In the genomic region with DNA sequence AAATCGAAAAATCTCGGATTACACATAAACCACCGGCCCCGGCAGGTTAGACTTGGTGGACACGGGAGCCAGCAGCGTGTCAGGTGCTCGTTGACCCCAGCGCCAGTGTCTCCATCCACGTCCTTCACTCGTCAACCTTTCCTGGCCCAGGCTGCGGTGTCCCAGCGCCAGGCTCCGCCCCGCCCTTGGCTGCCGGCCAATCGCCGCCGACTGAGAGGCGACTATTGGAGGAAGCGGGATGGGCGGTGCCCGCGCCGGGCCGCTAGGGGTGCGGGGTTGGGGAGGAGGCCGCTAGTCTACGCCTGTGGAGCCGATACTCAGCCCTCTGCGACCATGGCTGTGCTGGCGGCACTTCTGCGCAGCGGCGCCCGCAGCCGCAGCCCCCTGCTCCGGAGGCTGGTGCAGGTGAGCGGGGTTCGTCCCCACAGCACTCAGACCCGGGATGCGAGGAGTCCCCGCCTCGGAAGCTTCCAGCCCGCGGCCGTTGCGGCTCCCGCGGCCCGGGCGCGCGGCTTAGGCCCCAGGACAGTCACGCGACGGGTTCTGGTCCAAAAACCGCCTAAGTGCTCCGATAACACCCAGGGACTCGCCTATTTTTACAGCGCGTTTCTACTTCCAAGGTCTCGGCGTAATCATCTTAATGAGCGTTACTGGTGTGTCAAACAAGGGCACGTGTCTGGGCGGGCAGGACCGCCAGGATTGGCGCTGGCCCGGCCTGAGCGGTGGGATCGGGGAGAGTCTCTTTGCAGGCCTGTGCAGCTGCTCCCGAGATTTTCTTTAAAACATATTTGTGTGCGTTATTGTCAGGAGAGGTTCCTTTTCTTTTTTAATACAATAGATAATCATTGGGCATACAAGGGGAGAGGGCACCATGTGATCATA, we compare ENCODE assay signal across 8 cellular contexts. TPM values are rescaled to one million over a fixed set of nuclear protein-coding genes. Genes with fewer than 3 reads are reported as not detected.
A peak's percentile ranks its signal among the peaks of the same experiment; 100 is the strongest.
DNase-seq lines count a peak whose midpoint lies in the region; ATAC-seq and TF ChIP-seq lines count a peak whose summit lies in the region.

A gene (plus strand): TSS at position 294 of the 882 bp plus-strand sequence. CDS start 40 bp downstream, at position 334.

- H3K27ac Mint-ChIP-seq in WTC11 (peak within 1 kb of the TSS; percentile 54; the same call in 1 of the 2 replicates), immature natural killer cell (peak within 1 kb of the TSS; percentile 5 to 89 (median 82))

- no peaks in the 10 kb centered on the region for H3K9me3 Mint-ChIP-seq in WTC11
- H3K9me3 Mint-ChIP-seq in immature natural killer cell: no peaks in the 10 kb centered on the region

- ATAC-seq in GM18907 (IDR thresholded peaks at IDR 0.05; ENCODE audit: unreplicated experiment): peak; percentile 96
- peak; percentile 95 for ATAC-seq in HG03159 (IDR thresholded peaks at IDR 0.05; ENCODE audit: unreplicated experiment)
- ATAC-seq in WTC11: peak; percentile 98

- TF ChIP-seq CTCF in WTC11 (IDR thresholded peaks at IDR 0.05) (no peak), cardiac fibroblast (IDR thresholded peaks at IDR 0.05; ENCODE audit: low read depth, low read length) (peak; percentile 15)

- H3K36me3 Mint-ChIP-seq in WTC11: no peaks in the 10 kb centered on the region
- H3K36me3 Mint-ChIP-seq in immature natural killer cell: peaks cover 0 to 5% (median 0%) of the 10 kb centered on the region in 3 donors

- POLR2A ChIA-PET in WTC11 (lab: Charles Lee): interaction anchor here (1.2 kb wide), 1 partner anchor 9 kb away, joined by 3 read pairs; no protein-coding TSS in a partner anchor

- H3K4me1 Mint-ChIP-seq in WTC11 (peaks cover 15% of the 10 kb centered on the region), immature natural killer cell (peaks cover 28 to 34% of the 10 kb centered on the region in 2 donors)

- CTCF ChIA-PET in WTC11 (lab: Charles Lee): interaction anchor here (1.0 to 1.9 kb wide), 5 partner anchors 13 to 545 kb away, joined by 3 to 6 read pairs (median 4); a partner anchor contains a TSS

- H3K27me3 Mint-ChIP-seq in WTC11 (ENCODE audit: low read depth): peaks cover 16% of the 10 kb centered on the region
- H3K27me3 Mint-ChIP-seq in immature natural killer cell (ENCODE audit: low read depth in 3 of 3): peaks cover 2 to 4% (median 3%) of the 10 kb centered on the region in 3 donors

- peak within 1 kb of the TSS; percentile 69 to 84 for H3K4me3 ChIP-seq in cardiac fibroblast (replicated peaks in 1 of 2; ENCODE audit: low read depth in 2 of 2, low read length in 2 of 2)

- peak within 1 kb of the TSS; percentile 91 for H3K4me3 Mint-ChIP-seq in WTC11
- H3K4me3 Mint-ChIP-seq in immature natural killer cell: peak within 1 kb of the TSS; percentile 87 to 97 (median 92)

- DNase-seq in AG08396 (ENCODE audit: low spot score) (peak; percentile 94), NCI-H2227 treated with DMSO at 0.1 percent for 48 hours (lab: John Stamatoyannopoulos, UW) (peak; percentile 72), WTC11 (ENCODE audit: low spot score) (peak; percentile 97), cardiac fibroblast (ENCODE audit: low read depth in 2 of 2) (peak; percentile 90 to 92), immature natural killer cell (peak; percentile 93 to 94 (median 93))
- peak; percentile 88 to 97 for DNase-seq in stimulated activated CD4-positive, alpha-beta T cell treated with anti-CD3 and anti-CD28 coated beads, Interleukin-12 subunit alpha, Interleukin-12 subunit beta, amount 100 ng/mL, for 24 hours (ENCODE audit: low read depth in 2 of 2)

TF ChIP-seq in WTC11, 78 proteins besides CTCF, POLR2A, EP300 and RAD21 (continues in another document):
- TF ChIP-seq TEAD1 (CRISPR knock-in tag; IDR thresholded peaks at IDR 0.05) (peak; percentile 46; the same call in 1 of the 2 replicates), ZNF232 (CRISPR knock-in tag; IDR thresholded peaks at IDR 0.05) (peak; percentile 58; the same call in 1 of the 2 replicates), NR3C1 (CRISPR knock-in tag; conservative IDR thresholded peaks at IDR 0.05; ENCODE audit: low read depth) (no peak), NR2C2 (CRISPR knock-in tag; IDR thresholded peaks at IDR 0.05) (no peak), ZNF671 (CRISPR knock-in tag; IDR thresholded peaks at IDR 0.05) (no peak), NFYB (CRISPR knock-in tag; conservative IDR thresholded peaks at IDR 0.05; ENCODE audit: low read depth) (peak; percentile 82), ESRRA (CRISPR knock-in tag; IDR thresholded peaks at IDR 0.05; ENCODE audit: borderline replicate concordance) (0 out of 2 replicates have a peak, but pooled peaks have one; percentile 33), TP53 (CRISPR knock-in tag; IDR thresholded peaks at IDR 0.05) (0 out of 2 replicates have a peak, but pooled peaks have one; percentile 20), ZNF423 (CRISPR knock-in tag; IDR thresholded peaks at IDR 0.05) (no peak), TCF7 (CRISPR knock-in tag; IDR thresholded peaks at IDR 0.05; ENCODE audit: low read depth) (no peak), ZNF263 (CRISPR knock-in tag; IDR thresholded peaks at IDR 0.05; ENCODE audit: low read depth) (no peak), RELA (CRISPR knock-in tag; IDR thresholded peaks at IDR 0.05; ENCODE audit: borderline replicate concordance) (no peak), CREB1 (CRISPR knock-in tag; IDR thresholded peaks at IDR 0.05) (0 out of 2 replicates have a peak, but pooled peaks have one; percentile 17), MXD4 (CRISPR knock-in tag; IDR thresholded peaks at IDR 0.05; ENCODE audit: borderline replicate concordance) (no peak), IRF2 (CRISPR knock-in tag; IDR thresholded peaks at IDR 0.05; ENCODE audit: borderline replicate concordance, low read depth) (no peak), NFATC4 (CRISPR knock-in tag; IDR thresholded peaks at IDR 0.05) (no peak), FOXK1 (CRISPR knock-in tag; IDR thresholded peaks at IDR 0.05) (peak; percentile 54; the same call in 1 of the 2 replicates), MYBL2 (CRISPR knock-in tag; IDR thresholded peaks at IDR 0.05) (peak; percentile 68; the same call in 1 of the 2 replicates), SP1 (CRISPR knock-in tag; conservative IDR thresholded peaks at IDR 0.05) (peak; percentile 94), ZNF121 (CRISPR knock-in tag; IDR thresholded peaks at IDR 0.05) (peak; percentile 100), FOXP1 (CRISPR knock-in tag; IDR thresholded peaks at IDR 0.05; ENCODE audit: borderline replicate concordance) (peak; percentile 73; the same call in 1 of the 2 replicates)
- TF ChIP-seq, protein P1, sequence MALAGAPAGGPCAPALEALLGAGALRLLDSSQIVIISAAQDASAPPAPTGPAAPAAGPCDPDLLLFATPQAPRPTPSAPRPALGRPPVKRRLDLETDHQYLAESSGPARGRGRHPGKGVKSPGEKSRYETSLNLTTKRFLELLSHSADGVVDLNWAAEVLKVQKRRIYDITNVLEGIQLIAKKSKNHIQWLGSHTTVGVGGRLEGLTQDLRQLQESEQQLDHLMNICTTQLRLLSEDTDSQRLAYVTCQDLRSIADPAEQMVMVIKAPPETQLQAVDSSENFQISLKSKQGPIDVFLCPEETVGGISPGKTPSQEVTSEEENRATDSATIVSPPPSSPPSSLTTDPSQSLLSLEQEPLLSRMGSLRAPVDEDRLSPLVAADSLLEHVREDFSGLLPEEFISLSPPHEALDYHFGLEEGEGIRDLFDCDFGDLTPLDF (CRISPR knock-in tag; IDR thresholded peaks at IDR 0.05): 0 out of 2 replicates have a peak, but pooled peaks have one; percentile 48
- TF ChIP-seq, protein P2, sequence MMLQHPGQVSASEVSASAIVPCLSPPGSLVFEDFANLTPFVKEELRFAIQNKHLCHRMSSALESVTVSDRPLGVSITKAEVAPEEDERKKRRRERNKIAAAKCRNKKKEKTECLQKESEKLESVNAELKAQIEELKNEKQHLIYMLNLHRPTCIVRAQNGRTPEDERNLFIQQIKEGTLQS (CRISPR knock-in tag; conservative IDR thresholded peaks at IDR 0.05): no peak
- TF ChIP-seq, protein P3, sequence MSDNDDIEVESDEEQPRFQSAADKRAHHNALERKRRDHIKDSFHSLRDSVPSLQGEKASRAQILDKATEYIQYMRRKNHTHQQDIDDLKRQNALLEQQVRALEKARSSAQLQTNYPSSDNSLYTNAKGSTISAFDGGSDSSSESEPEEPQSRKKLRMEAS (CRISPR knock-in tag; IDR thresholded peaks at IDR 0.05): peak; percentile 90
- TF ChIP-seq, protein P4, sequence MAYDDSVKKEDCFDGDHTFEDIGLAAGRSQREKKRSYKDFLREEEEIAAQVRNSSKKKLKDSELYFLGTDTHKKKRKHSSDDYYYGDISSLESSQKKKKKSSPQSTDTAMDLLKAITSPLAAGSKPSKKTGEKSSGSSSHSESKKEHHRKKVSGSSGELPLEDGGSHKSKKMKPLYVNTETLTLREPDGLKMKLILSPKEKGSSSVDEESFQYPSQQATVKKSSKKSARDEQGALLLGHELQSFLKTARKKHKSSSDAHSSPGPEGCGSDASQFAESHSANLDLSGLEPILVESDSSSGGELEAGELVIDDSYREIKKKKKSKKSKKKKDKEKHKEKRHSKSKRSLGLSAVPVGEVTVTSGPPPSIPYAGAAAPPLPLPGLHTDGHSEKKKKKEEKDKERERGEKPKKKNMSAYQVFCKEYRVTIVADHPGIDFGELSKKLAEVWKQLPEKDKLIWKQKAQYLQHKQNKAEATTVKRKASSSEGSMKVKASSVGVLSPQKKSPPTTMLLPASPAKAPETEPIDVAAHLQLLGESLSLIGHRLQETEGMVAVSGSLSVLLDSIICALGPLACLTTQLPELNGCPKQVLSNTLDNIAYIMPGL (CRISPR knock-in tag; IDR thresholded peaks at IDR 0.05): peak; percentile 68; the same call in 1 of the 2 replicates
- TF ChIP-seq, protein P5, sequence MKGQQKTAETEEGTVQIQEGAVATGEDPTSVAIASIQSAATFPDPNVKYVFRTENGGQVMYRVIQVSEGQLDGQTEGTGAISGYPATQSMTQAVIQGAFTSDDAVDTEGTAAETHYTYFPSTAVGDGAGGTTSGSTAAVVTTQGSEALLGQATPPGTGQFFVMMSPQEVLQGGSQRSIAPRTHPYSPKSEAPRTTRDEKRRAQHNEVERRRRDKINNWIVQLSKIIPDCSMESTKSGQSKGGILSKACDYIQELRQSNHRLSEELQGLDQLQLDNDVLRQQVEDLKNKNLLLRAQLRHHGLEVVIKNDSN (CRISPR knock-in tag; IDR thresholded peaks at IDR 0.05): peak; percentile 65
- TF ChIP-seq, protein P6, sequence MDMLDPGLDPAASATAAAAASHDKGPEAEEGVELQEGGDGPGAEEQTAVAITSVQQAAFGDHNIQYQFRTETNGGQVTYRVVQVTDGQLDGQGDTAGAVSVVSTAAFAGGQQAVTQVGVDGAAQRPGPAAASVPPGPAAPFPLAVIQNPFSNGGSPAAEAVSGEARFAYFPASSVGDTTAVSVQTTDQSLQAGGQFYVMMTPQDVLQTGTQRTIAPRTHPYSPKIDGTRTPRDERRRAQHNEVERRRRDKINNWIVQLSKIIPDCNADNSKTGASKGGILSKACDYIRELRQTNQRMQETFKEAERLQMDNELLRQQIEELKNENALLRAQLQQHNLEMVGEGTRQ (CRISPR knock-in tag; IDR thresholded peaks at IDR 0.05): peak; percentile 57; the same call in 1 of the 2 replicates

RNA-seq across cellular contexts. Expression of the gene that starts here (rescaled TPM):
- 31.4 to 39.1 TPM (median 37.1 TPM) in 3 replicates for total RNA-seq in WTC11 (2021)
- polyA plus RNA-seq in immature natural killer cell: 10 to 100 TPM; 18.5 to 21.6 (median 21.4) TPM

Comparison
In these comparisons a context has a peak if more than half of its experiments do, and no peak if none do; other contexts are left out.
1. Peak in every context shown above with its lines: DNase-seq, ATAC-seq and H3K4me3 ChIP-seq.